ENCODE assay signal across 8 cellular contexts in the genomic region with DNA sequence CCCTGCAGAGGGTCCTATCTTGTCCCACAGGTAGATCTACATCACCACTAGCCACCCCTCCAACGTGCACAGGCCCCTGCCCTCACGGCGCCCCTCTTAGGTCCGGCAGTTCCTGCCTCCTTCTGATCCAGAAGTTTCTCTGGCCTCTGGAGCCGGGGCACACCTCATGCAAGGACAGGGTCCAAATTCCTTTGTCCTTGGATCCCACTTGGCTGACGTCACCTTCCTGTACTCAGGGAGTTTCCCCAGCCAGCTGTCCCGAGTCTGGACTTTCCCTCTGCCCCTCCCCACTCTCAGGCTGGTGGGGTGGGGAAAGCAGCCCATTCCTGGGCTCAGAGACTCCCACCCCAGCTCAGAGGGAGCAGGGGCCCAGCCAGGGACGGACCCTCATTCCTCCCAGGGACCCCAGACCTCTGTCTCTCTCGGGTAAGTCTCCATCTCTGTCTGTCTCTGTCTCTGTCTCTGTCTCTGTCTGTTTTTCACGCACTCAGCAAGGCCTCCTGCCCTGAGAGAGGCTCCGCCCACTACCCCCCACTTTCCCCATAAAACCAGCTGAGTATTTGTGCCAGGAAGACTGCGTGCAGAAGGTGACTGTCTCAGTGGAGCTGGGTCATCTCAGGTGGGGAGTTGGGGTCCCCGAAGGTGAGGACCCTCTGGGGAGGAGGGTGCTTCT. TPM values are rescaled to one million over a fixed set of nuclear protein-coding genes. Genes with fewer than 3 reads are reported as not detected.
DNase-seq lines count a peak whose midpoint lies in the region; ATAC-seq and TF ChIP-seq lines count a peak whose summit lies in the region.

A gene with protein sequence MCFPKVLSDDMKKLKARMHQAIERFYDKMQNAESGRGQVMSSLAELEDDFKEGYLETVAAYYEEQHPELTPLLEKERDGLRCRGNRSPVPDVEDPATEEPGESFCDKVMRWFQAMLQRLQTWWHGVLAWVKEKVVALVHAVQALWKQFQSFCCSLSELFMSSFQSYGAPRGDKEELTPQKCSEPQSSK (plus strand): TSS at position 572 of the 673 bp plus-strand sequence. CDS start 172 bp downstream, outside the sequence.

- no peaks in the 10 kb centered on the region for H3K9me3 Mint-ChIP-seq in natural killer cell

- DNase-seq in HCEC 1CT (peak; percentile 49), dorsolateral prefrontal cortex (no peak), natural killer cell (peak; percentile 34), tibial nerve (ENCODE audit: low spot score in 2 of 2) (no peak), SHP77 treated with DMSO at 0.1 percent for 48 hours (lab: John Stamatoyannopoulos, UW) (no peak), germinal center (ENCODE audit: low spot score) (no peak), NOMO-1 (lab: John Stamatoyannopoulos, UW; ENCODE audit: unreplicated experiment in 2 of 2) (no peak)
- peak; percentile 71 for DNase-seq in activated CD4-positive, alpha-beta T cell treated with anti-CD3 and anti-CD28 coated beads for 4 hours

- peak within 1 kb of the TSS; percentile 92 to 95 for H3K27ac Mint-ChIP-seq in natural killer cell

- H3K4me3 ChIP-seq in dorsolateral prefrontal cortex = peak within 1 kb of the TSS in 32 of 59 donors; percentile 2 to 53 (median 22)
- H3K4me3 ChIP-seq in tibial nerve = peak within 1 kb of the TSS in 2 of 4 donors; percentile 30 to 36

- ATAC-seq in natural killer cell = peak; percentile 58 to 66 (median 65)

- peaks cover 30 to 65% of the 10 kb centered on the region in 2 donors for H3K4me1 Mint-ChIP-seq in natural killer cell

- TF ChIP-seq CTCF in dorsolateral prefrontal cortex (IDR thresholded peaks at IDR 0.05 in 54 of 56, conservative IDR thresholded peaks at IDR 0.05 in 2 of 56; ENCODE audit: low read depth in 1 of 56, partially characterized antibody in 56 of 56) (no peak), natural killer cell (IDR thresholded peaks at IDR 0.05) (no peak), tibial nerve (IDR thresholded peaks at IDR 0.05) (no peak)

- H3K9me3 ChIP-seq in tibial nerve = no peaks in the 10 kb centered on the region

- TF ChIP-seq POLR2A in tibial nerve (IDR thresholded peaks at IDR 0.05) = no peak

- H3K27me3 Mint-ChIP-seq in natural killer cell (ENCODE audit: low read depth in 2 of 2) = no peaks in the 10 kb centered on the region

- H3K27me3 ChIP-seq in dorsolateral prefrontal cortex (peaks cover 0 to 6% (median 0%) of the 10 kb centered on the region in 45 donors), tibial nerve (no peaks in the 10 kb centered on the region)

- H3K4me3 Mint-ChIP-seq in natural killer cell = peak within 1 kb of the TSS; percentile 96

- intact Hi-C loops in dorsolateral prefrontal cortex (cut with DNase I) (no loop called here), natural killer cell (cut with micrococcal nuclease) (no loop called here)

- H3K36me3 ChIP-seq in tibial nerve = no peaks in the 10 kb centered on the region

- H3K4me1 ChIP-seq in tibial nerve = peaks cover 0 to 11% (median 2%) of the 10 kb centered on the region in 4 donors

- H3K27ac ChIP-seq in dorsolateral prefrontal cortex (peak within 1 kb of the TSS in 15 of 59 donors; percentile 11 to 70 (median 44)), tibial nerve (peak within 1 kb of the TSS in 2 of 4 donors; percentile 51 to 77)

- TF ChIP-seq EP300 in tibial nerve (IDR thresholded peaks at IDR 0.05) = no peak

- H3K36me3 Mint-ChIP-seq in natural killer cell = no peaks in the 10 kb centered on the region

- WGBS in tibial nerve, 2 donors = 44 to 56% methylated on average over 13 of the region's 13 CpGs

RNA-seq across cellular contexts. Expression of the gene that starts here (rescaled TPM):
- 10 to 100 TPM in 42 of 120 experiments, 1 to 10 TPM in 78; 1.7 to 41.8 (median 8.0) TPM for total RNA-seq in dorsolateral prefrontal cortex
- 100 to 1,000 TPM; 305 to 562 (median 319) TPM for total RNA-seq in natural killer cell
- total RNA-seq in tibial nerve = 10 to 100 TPM in 3 of 4 donors, 1 to 10 TPM in 1; 4.2 to 32.9 (median 21.7) TPM

Comparison
In these comparisons a context has a peak if more than half of its experiments do, and no peak if none do; other contexts are left out.
1. RNA of the gene that starts here (total RNA-seq): 305 to 562 TPM in natural killer cell; 4.2 to 32.9 TPM in tibial nerve and 1.7 to 41.8 TPM in dorsolateral prefrontal cortex; every median in the first group is over 4 times any median in the second.
2. DNase-seq: peak in HCEC 1CT (single experiment), activated CD4-positive, alpha-beta T cell treated with anti-CD3 and anti-CD28 coated beads for 4 hours (2 of 2) and natural killer cell (single experiment); none in dorsolateral prefrontal cortex (0 of 10), tibial nerve (0 of 2), SHP77 treated with DMSO at 0.1 percent for 48 hours (single experiment), germinal center (single experiment) and NOMO-1 (0 of 2).